18 cellular contexts compared by ENCODE assay signal in genomic region chr3:39766909-39767308, GRCh38. TPM values are rescaled to one million over a fixed set of nuclear protein-coding genes. Genes with fewer than 3 reads are reported as not detected.
A peak's percentile ranks its signal among the peaks of the same experiment; 100 is the strongest.
DNase-seq lines count a peak whose midpoint lies in the region; ATAC-seq and TF ChIP-seq lines count a peak whose summit lies in the region.
"Not testable (repeated sequence)": the region's sequence is repeated elsewhere in the genome, so short reads cannot be mapped to it uniquely, and the experiment has no call there.
"Had no signal": no experiment of that assay in that cellular context is flagged by ENCODE, and none has a peak within 500 bp of the region (broad histone marks: within the 10 kb centered on the region; RNA-seq: fewer than 3 reads in every experiment).

No MANE protein-coding gene starts in this region.

- peak overlapping the region; percentile 73 for H3K27ac ChIP-seq in Karpas-422 (ENCODE audit: low read length)
- peak overlapping the region; percentile 95 for H3K27ac ChIP-seq in OCI-LY3 (ENCODE audit: low read length)
- H3K27ac ChIP-seq in liver (ENCODE audit: low read depth in 1 of 2, low read length in 2 of 2); right lobe of liver: not testable (repeated sequence)

- not testable (repeated sequence) for H3K27me3 ChIP-seq in Karpas-422 (ENCODE audit: low read length); OCI-LY3 (ENCODE audit: low read depth, low read length); liver (ENCODE audit: control insufficient read depth in 4 of 4, insufficient read depth in 4 of 4, low read length in 3 of 4); right lobe of liver

- H3K9ac ChIP-seq in Karpas-422 (ENCODE audit: low read length); liver (ENCODE audit: low read depth in 1 of 2, low read length in 2 of 2): not testable (repeated sequence)
- peak overlapping the region; percentile 41; the same call in 1 of the 2 replicates for H3K9ac ChIP-seq in OCI-LY3 (ENCODE audit: low read length)

- peaks cover 27% of the 10 kb centered on the region for H3K4me1 ChIP-seq in Karpas-422 (ENCODE audit: low read length)
- peaks cover 23% of the 10 kb centered on the region for H3K4me1 ChIP-seq in OCI-LY3 (ENCODE audit: low read length)
- not testable (repeated sequence) for H3K4me1 ChIP-seq in liver (ENCODE audit: control insufficient read depth in 4 of 4, insufficient read depth in 4 of 4, low read length in 3 of 4)
- peaks cover 0 to 11% (median 3%) of the 10 kb centered on the region in 4 donors for H3K4me1 ChIP-seq in right lobe of liver

- not testable (repeated sequence) for DNase-seq in Karpas-422; left colon; left lobe of liver (ENCODE audit: low spot score); right lobe of liver
- DNase-seq in LoVo (ENCODE audit: low spot score): peak; percentile 32

- not testable (repeated sequence) for H3K9me3 ChIP-seq in Karpas-422 (ENCODE audit: low read length); liver (ENCODE audit: control insufficient read depth in 4 of 4, low read length in 3 of 4); right lobe of liver
- peaks cover 63% of the 10 kb centered on the region for H3K9me3 ChIP-seq in OCI-LY3 (ENCODE audit: insufficient read depth, low read length)

- intact Hi-C loops in left colon (cut with DNase I, micrococcal nuclease); right lobe of liver (cut with DNase I): not testable (repeated sequence)

- peak overlapping the region; percentile 10; the same call in 1 of the 2 replicates for H2AFZ ChIP-seq in Karpas-422 (ENCODE audit: low read length)
- H2AFZ ChIP-seq in OCI-LY3 (ENCODE audit: low read depth, low read length): not testable (repeated sequence)

- H3K9me2 ChIP-seq in Karpas-422 (replicated peaks; ENCODE audit: insufficient read depth, low read length): not testable (repeated sequence)

- TF ChIP-seq CTCF in OCI-LY3 (IDR thresholded peaks at IDR 0.05; ENCODE audit: low read depth, low read length); liver (IDR thresholded peaks at IDR 0.05; ENCODE audit: low read depth, low read length, missing input control); right lobe of liver (IDR thresholded peaks at IDR 0.05): not testable (repeated sequence)

- ATAC-seq in left colon (peak; percentile 64), left lobe of liver (peak; percentile 68), right lobe of liver (peak; percentile 29 to 44 (median 37))

- TF ChIP-seq RAD21 in liver (IDR thresholded peaks at IDR 0.05): not testable (repeated sequence)

- H3K79me2 ChIP-seq in Karpas-422 (ENCODE audit: low read length); OCI-LY3 (ENCODE audit: low read length): not testable (repeated sequence)

- H3K36me3 ChIP-seq in Karpas-422 (ENCODE audit: insufficient read depth, low read length); liver (ENCODE audit: control insufficient read depth in 4 of 4, insufficient read depth in 3 of 4, low read depth in 1 of 4, low read length in 3 of 4); right lobe of liver: not testable (repeated sequence)
- peaks cover 61% of the 10 kb centered on the region for H3K36me3 ChIP-seq in OCI-LY3 (replicated peaks; ENCODE audit: low read depth, low read length)

- not testable (repeated sequence) for H4K20me1 ChIP-seq in Karpas-422 (ENCODE audit: insufficient read depth, low read depth, low read length); OCI-LY3 (ENCODE audit: insufficient read depth, low read length)

- H3K4me3 ChIP-seq in Karpas-422 (ENCODE audit: low read length); liver (ENCODE audit: low read depth in 1 of 3, low read length in 3 of 3); right lobe of liver: not testable (repeated sequence)
- peak overlapping the region; percentile 17; the same call in 1 of the 2 replicates for H3K4me3 ChIP-seq in OCI-LY3 (ENCODE audit: low read length)

- not testable (repeated sequence) for H3K4me2 ChIP-seq in Karpas-422 (ENCODE audit: low read depth, low read length, poor library complexity, severe bottlenecking)
- H3K4me2 ChIP-seq in OCI-LY3 (ENCODE audit: low read length): peak overlapping the region; percentile 39

- TF ChIP-seq POLR2A in right lobe of liver (IDR thresholded peaks at IDR 0.05): not testable (repeated sequence)

TF ChIP-seq in liver, 16 proteins besides CTCF, POLR2A, EP300 and RAD21:
- TF ChIP-seq RXRA (IDR thresholded peaks at IDR 0.05) (peak; percentile 7 to 13), SP1 (IDR thresholded peaks at IDR 0.05) (peak; percentile 22), YY1 (IDR thresholded peaks at IDR 0.05) (peak; percentile 16), HNF4A (conservative IDR thresholded peaks at IDR 0.05) (peak; percentile 37 to 45)

RNA-seq across cellular contexts. Expression of gene MYRIP, which starts 42.5 kb away (rescaled TPM):
- 19.0 and 36.1 TPM in 2 replicates for total RNA-seq in Karpas-422 (2014; rRNA removed; shearing (Covaris generic); ENCODE audit: low replicate concordance)
- total RNA-seq in left colon (1 to 10 TPM; 8.9 to 9.1 TPM), left lobe of liver (12.7 TPM), liver (10 to 100 TPM in 1 of 2 donors, under 1 TPM in 1; 0.98 to 11.7 TPM), right lobe of liver (10 to 100 TPM; 14.3 to 23.2 (median 19.0) TPM)
- polyA plus RNA-seq in liver: 1 to 10 TPM; 6.2 to 7.4 TPM
- total RNA-seq: A172; A673; CD4-positive, alpha-beta memory T cell; CD4-positive, alpha-beta T cell; CD4-positive, CD25-positive, alpha-beta regulatory T cell; CD8-positive, alpha-beta memory T cell; CD8-positive, alpha-beta T cell; Daoy had no signal
- polyA plus RNA-seq: A549; AG04450; CD14-positive monocyte; CD4-positive, alpha-beta memory T cell; CD4-positive, CD25-positive, alpha-beta regulatory T cell; CD8-positive, alpha-beta memory T cell had no signal
